Comparison of ENCODE assay signal across 18 cellular contexts in genomic region chr16:4806280-4806679, GRCh38. TPM values are rescaled to one million over a fixed set of nuclear protein-coding genes. Genes with fewer than 3 reads are reported as not detected.
DNase-seq lines count a peak whose midpoint lies in the region; ATAC-seq, FAIRE-seq and TF ChIP-seq lines count a peak whose summit lies in the region.
"Had no signal": no experiment of that assay in that cellular context is flagged by ENCODE, and none has a peak within 500 bp of the region (broad histone marks: within the 10 kb centered on the region; RNA-seq: fewer than 3 reads in every experiment).

No MANE protein-coding gene starts in this region.

- intact Hi-C loops in left ventricle myocardium superior (cut with micrococcal nuclease) (no loop called here), K562 (cut with micrococcal nuclease) (no loop called here)

- H3K36me3 ChIP-seq in cardiac muscle cell: peaks cover 20% of the 10 kb centered on the region
- peaks cover 63% of the 10 kb centered on the region for H3K36me3 ChIP-seq in K562 (ENCODE audit: control insufficient read depth, insufficient read depth, low read length)
- peaks cover 44% of the 10 kb centered on the region for H3K36me3 ChIP-seq in osteoblast (ENCODE audit: insufficient read depth, low read length)

- POLR2A ChIA-PET in K562 (lab: Yijun Ruan, JAX): no interaction called here

- no peaks in the 10 kb centered on the region for H3K9me3 ChIP-seq in cardiac muscle cell (ENCODE audit: low read depth)
- no peaks in the 10 kb centered on the region for H3K9me3 ChIP-seq in K562 (replicated peaks; ENCODE audit: control insufficient read depth, insufficient read depth, low read depth, low read length)
- no peaks in the 10 kb centered on the region for H3K9me3 ChIP-seq in osteoblast (ENCODE audit: low read depth, low read length)
- H3K9me3 ChIP-seq: Caco-2 had no signal

- no TSS peak for BruUV-seq in K562 (replicated peaks; lab: Mats Ljungman, UMichigan)

- no peak for TF ChIP-seq CTCF in cardiac muscle cell (IDR thresholded peaks at IDR 0.05; ENCODE audit: low read depth, low read length)
- no peak for TF ChIP-seq CTCF in K562 (IDR thresholded peaks at IDR 0.05 in 2 of 3, conservative IDR thresholded peaks at IDR 0.05 in 1 of 3; ENCODE audit: insufficient read depth in 2 of 3, low read depth in 1 of 3, low read length in 3 of 3)
- no peak for TF ChIP-seq CTCF in osteoblast (IDR thresholded peaks at IDR 0.05; ENCODE audit: extremely low read depth, low read depth, low read length)

- H2AFZ ChIP-seq in K562 (ENCODE audit: low read depth, low read length) (no peak overlapping the region), osteoblast (ENCODE audit: low read length) (no peak overlapping the region)

- no peak for TF ChIP-seq POLR2A in K562 (conservative IDR thresholded peaks at IDR 0.05)

- DNase-seq in cardiac muscle cell (ENCODE audit: low read depth in 1 of 2, low spot score in 1 of 2) (no peak), left ventricle myocardium superior (no peak), K562 (ENCODE audit: extremely low read depth in 1 of 4, low spot score in 3 of 4) (no peak), osteoblast (ENCODE audit: insufficient read length, low spot score, missing footprints) (peak; percentile 4)
- DNase-seq: Caco-2; CD8-positive, alpha-beta memory T cell; DND-41; GDM1; IMR-90 had no signal

- TF ChIP-seq RAD21 in K562 (CRISPR knock-in tag; conservative IDR thresholded peaks at IDR 0.05 in 1 of 2, IDR thresholded peaks at IDR 0.05 in 1 of 2): no peak

- H3K4me3 ChIP-seq in cardiac muscle cell (no peak overlapping the region), K562 (no peak overlapping the region), osteoblast (ENCODE audit: insufficient read depth, low read length) (no peak overlapping the region)

- H3K27me3 ChIP-seq in cardiac muscle cell: no peaks in the 10 kb centered on the region
- H3K27me3 ChIP-seq in K562 (ENCODE audit: control insufficient read depth in 2 of 2, insufficient read depth in 2 of 2, low read length in 2 of 2): no peaks in the 10 kb centered on the region
- H3K27me3 ChIP-seq in osteoblast (ENCODE audit: insufficient read depth, low read length): no peaks in the 10 kb centered on the region

- peak overlapping the region in 1 of 2 experiments; percentile 10; a peak in 1 of 4 replicates for H3K9ac ChIP-seq in K562 (ENCODE audit: insufficient read depth in 1 of 2, low read depth in 2 of 2, low read length in 2 of 2)

- ATAC-seq in left ventricle myocardium superior: no peak
- no peak for ATAC-seq in K562
- ATAC-seq in HG02623 (IDR thresholded peaks at IDR 0.05; ENCODE audit: unreplicated experiment): no peak
- no peak for ATAC-seq in GM19035 (IDR thresholded peaks at IDR 0.05; ENCODE audit: unreplicated experiment)
- ATAC-seq: HCT116 had no signal

- no peak for TF ChIP-seq EP300 in K562 (IDR thresholded peaks at IDR 0.05; ENCODE audit: low read length)

- H3K4me1 ChIP-seq in cardiac muscle cell (ENCODE audit: low read depth) (peaks cover 35% of the 10 kb centered on the region), K562 (replicated peaks in 1 of 2; ENCODE audit: control insufficient read depth in 2 of 2, insufficient read depth in 2 of 2, low read length in 2 of 2) (peaks cover 30 to 43% of the 10 kb centered on the region in 2 experiments), osteoblast (ENCODE audit: insufficient read depth, low read length) (peaks cover 11% of the 10 kb centered on the region)

- H3K4me2 ChIP-seq in K562 (ENCODE audit: insufficient read depth, low read length): no peak overlapping the region
- H3K4me2 ChIP-seq in osteoblast (ENCODE audit: insufficient read depth, low read length): no peak overlapping the region

- in situ Hi-C loops in K562 (cut with MboI): no loop called here

- peak overlapping the region; percentile 90 for H3K27ac ChIP-seq in cardiac muscle cell
- H3K27ac ChIP-seq in K562 (ENCODE audit: extremely low read depth, low read depth, low read length): no peak overlapping the region
- no peak overlapping the region for H3K27ac ChIP-seq in osteoblast (ENCODE audit: low read depth, low read length)
- H3K27ac ChIP-seq: 22Rv1 had no signal

- CTCF ChIA-PET in K562 (lab: Yijun Ruan, JAX; ENCODE audit: low intra/inter-chr PET ratio): no interaction called here

- H3K79me2 ChIP-seq in K562 (ENCODE audit: control insufficient read depth, insufficient read depth, low read length) (peaks cover 5% of the 10 kb centered on the region; the same call in 2 of the 3 replicates), osteoblast (ENCODE audit: insufficient read depth, low read length) (no peaks in the 10 kb centered on the region)

- no peaks in the 10 kb centered on the region for H3K9me1 ChIP-seq in K562 (ENCODE audit: control insufficient read depth, insufficient read depth, low read length)

- FAIRE-seq in K562 (lab: Jason Lieb, UNC): no peak
- FAIRE-seq: GM12892, GM19239 had no signal

- no peaks in the 10 kb centered on the region; the same call in 1 of the 2 replicates for H4K20me1 ChIP-seq in K562 (replicated peaks; ENCODE audit: control insufficient read depth, insufficient read depth, low read length)
- no peaks in the 10 kb centered on the region for H4K20me1 ChIP-seq in osteoblast (ENCODE audit: insufficient read depth, low read length)

- WGBS in K562 (ENCODE audit: insufficient coverage, low coverage, missing lambda C conversion rate): 87% methylated on average over 6 of the region's 6 CpGs

RNA-seq across cellular contexts. Expression of gene ROGDI, which starts 3.8 kb away (rescaled TPM):
- 146 and 161 TPM in 2 replicates for total RNA-seq in cardiac muscle cell
- 173 and 220 TPM in 2 replicates for polyA plus RNA-seq in cardiac muscle cell
- 134 TPM for total RNA-seq in left ventricle myocardium superior
- 11.5 and 33.7 TPM in 2 replicates for total RNA-seq in K562 (2011; cell fraction: chromatin; rRNA removed; ENCODE audit: low replicate concordance)
- total RNA-seq in K562 (2011; cell fraction: nucleolus; rRNA removed): 25.3 and 25.8 TPM in 2 replicates
- 16.5 and 22.7 TPM in 2 replicates for total RNA-seq in K562 (2011; cell fraction: nucleoplasm; rRNA removed)
- 22.2 and 25.3 TPM in 2 replicates for total RNA-seq in K562 (2014; rRNA removed)
- total RNA-seq in K562 (2014; rRNA removed; fragmentation: Illumina TruSeq; extraction: Trizol): 4.9 and 8.2 TPM in 2 replicates
- 16.8 and 18.3 TPM in 2 replicates for total RNA-seq in K562 (2015; rRNA removed; fragmentation: Illumina TruSeq; extraction: Trizol)
- total RNA-seq in K562 (2021): 24.4 and 28.4 TPM in 2 replicates
- 13.1 and 19.3 TPM in 2 replicates for polyA plus RNA-seq in K562 (2011; rRNA removed)
- 26.0 and 56.4 TPM in 2 replicates for polyA plus RNA-seq in K562 (2011; cell fraction: cytosol; rRNA removed)
- polyA plus RNA-seq in K562 (2011; cell fraction: nucleus; rRNA removed): 80.7 and 101 TPM in 2 replicates
- 24.8 and 32.1 TPM in 2 replicates for polyA plus RNA-seq in K562 (2012)
- 16.5 and 24.8 TPM in 2 replicates for polyA plus RNA-seq in K562 (2014; fragmentation: Illumina TruSeq; extraction: Trizol)
- 1 to 10 TPM in 1 of 2 experiments, under 1 TPM in 1; 0.97 to 1.1 TPM for polyA plus RNA-seq in K562 (2014; fragmentation: Nextera tagmentation; extraction: Ambion mirVana)
- 36.1 and 37.3 TPM in 2 replicates for polyA plus RNA-seq in K562 (2014; rRNA removed)
- polyA minus RNA-seq in K562 (2011; rRNA and poly(A)+ RNA removed): 2.8 and 5.1 TPM in 2 replicates
- polyA minus RNA-seq in K562 (2011; cell fraction: cytosol; rRNA and poly(A)+ RNA removed): 6.8 and 9.5 TPM in 2 replicates
- 8.1 and 10.2 TPM in 2 replicates for polyA minus RNA-seq in K562 (2011; cell fraction: nucleus; rRNA and poly(A)+ RNA removed)
- total RNA-seq in osteoblast: 15.9 and 17.1 TPM in 2 replicates

RNA-seq across cellular contexts. Expression of gene SMIM22, which starts 11.1 kb away (rescaled TPM):
- total RNA-seq in cardiac muscle cell: not detected in 2 replicates
- polyA plus RNA-seq in cardiac muscle cell: 0.41 and 5.3 TPM in 2 replicates
- total RNA-seq in left ventricle myocardium superior: not detected
- total RNA-seq in K562 (2011; cell fraction: chromatin; rRNA removed; ENCODE audit: low replicate concordance): not detected in 2 replicates
- not detected in 2 replicates for total RNA-seq in K562 (2011; cell fraction: nucleolus; rRNA removed)
- not detected in 2 replicates for total RNA-seq in K562 (2011; cell fraction: nucleoplasm; rRNA removed)
- not detected in 2 replicates for total RNA-seq in K562 (2014; rRNA removed)
- total RNA-seq in K562 (2014; rRNA removed; fragmentation: Illumina TruSeq; extraction: Trizol): not detected in 2 replicates
- total RNA-seq in K562 (2015; rRNA removed; fragmentation: Illumina TruSeq; extraction: Trizol): not detected in 2 replicates
- total RNA-seq in K562 (2021): not detected in 2 replicates
- not detected in 2 replicates for polyA plus RNA-seq in K562 (2011; rRNA removed)
- polyA plus RNA-seq in K562 (2011; cell fraction: cytosol; rRNA removed): 0.97 TPM in 1 of 2 replicates, not detected in the other
- polyA plus RNA-seq in K562 (2011; cell fraction: nucleus; rRNA removed): not detected in 2 replicates
- polyA plus RNA-seq in K562 (2012): 0.42 TPM in 1 of 2 replicates, not detected in the other
- polyA plus RNA-seq in K562 (2014; fragmentation: Illumina TruSeq; extraction: Trizol): not detected in 2 replicates
- polyA plus RNA-seq in K562 (2014; fragmentation: Nextera tagmentation; extraction: Ambion mirVana): not detected
- not detected in 2 replicates for polyA plus RNA-seq in K562 (2014; rRNA removed)
- polyA minus RNA-seq in K562 (2011; rRNA and poly(A)+ RNA removed): not detected in 2 replicates
- polyA minus RNA-seq in K562 (2011; cell fraction: cytosol; rRNA and poly(A)+ RNA removed): not detected in 2 replicates
- not detected in 2 replicates for polyA minus RNA-seq in K562 (2011; cell fraction: nucleus; rRNA and poly(A)+ RNA removed)
- total RNA-seq in osteoblast: not detected in 2 replicates
- total RNA-seq: A673; Caco-2; CD8-positive, alpha-beta memory T cell; H4; IMR-90 had no signal
- polyA plus RNA-seq: BJ; CD8-positive, alpha-beta memory T cell; IMR-90 had no signal

RNA-seq across cellular contexts. Expression of gene SEPTIN12, which starts 18.1 kb away (rescaled TPM):
- 1.7 and 2.9 TPM in 2 replicates for total RNA-seq in cardiac muscle cell
- polyA plus RNA-seq in cardiac muscle cell: 2.2 and 7.3 TPM in 2 replicates
- total RNA-seq in left ventricle myocardium superior: not detected
- total RNA-seq in K562 (2011; cell fraction: chromatin; rRNA removed; ENCODE audit: low replicate concordance): not detected in 2 replicates
- not detected in 2 replicates for total RNA-seq in K562 (2011; cell fraction: nucleolus; rRNA removed)
- total RNA-seq in K562 (2011; cell fraction: nucleoplasm; rRNA removed): not detected in 2 replicates
- total RNA-seq in K562 (2014; rRNA removed): not detected in 2 replicates
- total RNA-seq in K562 (2014; rRNA removed; fragmentation: Illumina TruSeq; extraction: Trizol): not detected in 2 replicates
- not detected in 2 replicates for total RNA-seq in K562 (2015; rRNA removed; fragmentation: Illumina TruSeq; extraction: Trizol)
- not detected in 2 replicates for total RNA-seq in K562 (2021)
- not detected in 2 replicates for polyA plus RNA-seq in K562 (2011; rRNA removed)
- not detected in 2 replicates for polyA plus RNA-seq in K562 (2011; cell fraction: cytosol; rRNA removed)
- polyA plus RNA-seq in K562 (2011; cell fraction: nucleus; rRNA removed): 0.21 TPM in 1 of 2 replicates, not detected in the other
- polyA plus RNA-seq in K562 (2012): not detected in 2 replicates
- not detected in 2 replicates for polyA plus RNA-seq in K562 (2014; fragmentation: Illumina TruSeq; extraction: Trizol)
- polyA plus RNA-seq in K562 (2014; fragmentation: Nextera tagmentation; extraction: Ambion mirVana): not detected
- polyA plus RNA-seq in K562 (2014; rRNA removed): not detected in 2 replicates
- polyA minus RNA-seq in K562 (2011; rRNA and poly(A)+ RNA removed): not detected in 2 replicates
- polyA minus RNA-seq in K562 (2011; cell fraction: cytosol; rRNA and poly(A)+ RNA removed): not detected in 2 replicates
- not detected in 2 replicates for polyA minus RNA-seq in K562 (2011; cell fraction: nucleus; rRNA and poly(A)+ RNA removed)
- total RNA-seq in osteoblast: not detected in 2 replicates
- total RNA-seq: A673; Caco-2; CD8-positive, alpha-beta memory T cell; H4; IMR-90 had no signal
- polyA plus RNA-seq: BJ; CD8-positive, alpha-beta memory T cell; IMR-90 had no signal

RNA-seq across cellular contexts. Expression of gene ZNF500, which starts 39.3 kb away (rescaled TPM):
- total RNA-seq in cardiac muscle cell (20.4 and 32.7 TPM in 2 replicates), left ventricle myocardium superior (8.4 TPM), K562 (2014; rRNA removed) (8.5 and 8.9 TPM in 2 replicates), K562 (2014; rRNA removed; fragmentation: Illumina TruSeq; extraction: Trizol) (3.5 and 3.8 TPM in 2 replicates), K562 (2015; rRNA removed; fragmentation: Illumina TruSeq; extraction: Trizol) (5.3 and 8.0 TPM in 2 replicates), K562 (2021) (16.4 and 20.8 TPM in 2 replicates), osteoblast (14.5 and 16.2 TPM in 2 replicates)
- polyA plus RNA-seq in cardiac muscle cell (17.0 and 23.8 TPM in 2 replicates), K562 (2011; rRNA removed) (4.5 and 7.4 TPM in 2 replicates), K562 (2014; fragmentation: Illumina TruSeq; extraction: Trizol) (5.3 and 8.5 TPM in 2 replicates), K562 (2014; fragmentation: Nextera tagmentation; extraction: Ambion mirVana) (under 1 TPM; 0.80 to 0.84 TPM), K562 (2014; rRNA removed) (7.0 and 12.1 TPM in 2 replicates)
- 16.3 and 42.5 TPM in 2 replicates for total RNA-seq in K562 (2011; cell fraction: chromatin; rRNA removed; ENCODE audit: low replicate concordance)
- total RNA-seq in K562 (2011; cell fraction: nucleolus; rRNA removed): 25.9 and 29.5 TPM in 2 replicates
- 22.4 and 27.7 TPM in 2 replicates for total RNA-seq in K562 (2011; cell fraction: nucleoplasm; rRNA removed)
- 7.7 and 11.0 TPM in 2 replicates for polyA plus RNA-seq in K562 (2011; cell fraction: cytosol; rRNA removed)
- polyA plus RNA-seq in K562 (2011; cell fraction: nucleus; rRNA removed): 12.9 and 18.2 TPM in 2 replicates
- 5.2 and 7.5 TPM in 2 replicates for polyA plus RNA-seq in K562 (2012)
- polyA minus RNA-seq in K562 (2011; rRNA and poly(A)+ RNA removed): 4.9 and 5.7 TPM in 2 replicates
- 4.1 and 7.2 TPM in 2 replicates for polyA minus RNA-seq in K562 (2011; cell fraction: cytosol; rRNA and poly(A)+ RNA removed)
- 5.7 and 7.8 TPM in 2 replicates for polyA minus RNA-seq in K562 (2011; cell fraction: nucleus; rRNA and poly(A)+ RNA removed)

RNA-seq across cellular contexts. Expression of gene GLYR1, which starts 40.8 kb away (rescaled TPM):
- total RNA-seq in cardiac muscle cell (38.0 and 44.3 TPM in 2 replicates), left ventricle myocardium superior (102 TPM), K562 (2014; rRNA removed) (36.5 and 41.6 TPM in 2 replicates), K562 (2014; rRNA removed; fragmentation: Illumina TruSeq; extraction: Trizol) (59.6 and 76.9 TPM in 2 replicates), K562 (2015; rRNA removed; fragmentation: Illumina TruSeq; extraction: Trizol) (70.9 and 72.4 TPM in 2 replicates), K562 (2021) (92.7 and 97.6 TPM in 2 replicates), osteoblast (48.0 and 48.1 TPM in 2 replicates)
- polyA plus RNA-seq in cardiac muscle cell (52.1 and 65.5 TPM in 2 replicates), K562 (2011; rRNA removed) (60.2 and 63.0 TPM in 2 replicates), K562 (2014; fragmentation: Illumina TruSeq; extraction: Trizol) (96.4 and 99.2 TPM in 2 replicates), K562 (2014; fragmentation: Nextera tagmentation; extraction: Ambion mirVana) (1 to 10 TPM; 6.7 to 8.3 TPM), K562 (2014; rRNA removed) (83.1 and 89.8 TPM in 2 replicates)
- 172 and 226 TPM in 2 replicates for total RNA-seq in K562 (2011; cell fraction: chromatin; rRNA removed; ENCODE audit: low replicate concordance)
- 74.0 and 74.7 TPM in 2 replicates for total RNA-seq in K562 (2011; cell fraction: nucleolus; rRNA removed)
- 112 and 153 TPM in 2 replicates for total RNA-seq in K562 (2011; cell fraction: nucleoplasm; rRNA removed)
- 49.4 and 62.8 TPM in 2 replicates for polyA plus RNA-seq in K562 (2011; cell fraction: cytosol; rRNA removed)
- 66.8 and 89.3 TPM in 2 replicates for polyA plus RNA-seq in K562 (2011; cell fraction: nucleus; rRNA removed)
- polyA plus RNA-seq in K562 (2012): 65.5 and 88.3 TPM in 2 replicates
- 78.7 and 80.6 TPM in 2 replicates for polyA minus RNA-seq in K562 (2011; rRNA and poly(A)+ RNA removed)
- 28.9 and 29.7 TPM in 2 replicates for polyA minus RNA-seq in K562 (2011; cell fraction: cytosol; rRNA and poly(A)+ RNA removed)
- polyA minus RNA-seq in K562 (2011; cell fraction: nucleus; rRNA and poly(A)+ RNA removed): 31.8 and 43.2 TPM in 2 replicates
